ENCODE assay signal across 2 cellular contexts in genomic region chr15:90884719-90885431, GRCh38.
TF ChIP-seq lines count a peak whose summit lies in the region.

No MANE protein-coding gene starts in this region.

TF ChIP-seq in GM12891, 5 proteins besides CTCF, POLR2A, EP300 and RAD21:
- TF ChIP-seq SPI1 (IDR thresholded peaks at IDR 0.05; ENCODE audit: low read depth, low read length) = no peak
- no peak for TF ChIP-seq POLR2AphosphoS5 (IDR thresholded peaks at IDR 0.05; ENCODE audit: low read depth, low read length)
- TF ChIP-seq POU2F2 (IDR thresholded peaks at IDR 0.05; ENCODE audit: low read depth, low read length) = no peak
- TF ChIP-seq TAF1 (IDR thresholded peaks at IDR 0.05; ENCODE audit: low read depth, low read length) = no peak
- TF ChIP-seq PAX5 (IDR thresholded peaks at IDR 0.05; ENCODE audit: insufficient read depth, low read length, severe bottlenecking) = no peak

TF ChIP-seq in K562, 482 proteins besides CTCF, POLR2A, EP300 and RAD21:
- TF ChIP-seq MNT (conservative IDR thresholded peaks at IDR 0.05) (no peak), RBM22 (IDR thresholded peaks at IDR 0.05; ENCODE audit: low read depth, low read length, poor library complexity, severe bottlenecking) (peak; percentile 10), ZFX (CRISPR knock-in tag; IDR thresholded peaks at IDR 0.05) (0 out of 2 replicates have a peak, but pooled peaks have one; percentile 37), FOSL1 (tag; conservative IDR thresholded peaks at IDR 0.05) (no peak), RBFOX2 (IDR thresholded peaks at IDR 0.05; ENCODE audit: low read depth, low read length) (0 out of 2 replicates have a peak, but pooled peaks have one; percentile 5)
